10 cellular contexts compared by ENCODE assay signal in genomic region chr3:4988815-4989648, GRCh38. TPM values are rescaled to one million over a fixed set of nuclear protein-coding genes. Genes with fewer than 3 reads are reported as not detected.
DNase-seq lines count a peak whose midpoint lies in the region; ATAC-seq, FAIRE-seq and TF ChIP-seq lines count a peak whose summit lies in the region.
"Had no signal": no experiment of that assay in that cellular context is flagged by ENCODE, and none has a peak within 500 bp of the region (broad histone marks: within the 10 kb centered on the region; RNA-seq: fewer than 3 reads in every experiment).

No MANE protein-coding gene starts in this region.

- CTCF ChIA-PET in HepG2 (lab: Yijun Ruan, JAX; ENCODE audit: low intra/inter-chr PET ratio, low total read pairs): no interaction called here

- H3K36me3 ChIP-seq in HepG2 (replicated peaks in 1 of 2; ENCODE audit: control insufficient read depth in 1 of 2, insufficient read depth in 2 of 2, low read length in 2 of 2): peaks cover 0 to 5% of the 10 kb centered on the region in 2 experiments; a peak in 3 of 5 replicates
- peaks cover 0 to 2% (median 0%) of the 10 kb centered on the region in 4 donors for H3K36me3 ChIP-seq in right lobe of liver
- H3K36me3 ChIP-seq in muscle layer of duodenum (ENCODE audit: control insufficient read depth in 1 of 2, insufficient read depth in 2 of 2, low read length in 2 of 2): peaks cover 6% of the 10 kb centered on the region in 2 donors
- H3K36me3 ChIP-seq in aorta (ENCODE audit: control insufficient read depth in 1 of 2, insufficient read depth in 2 of 2, low read length in 1 of 2): no peaks in the 10 kb centered on the region

- TF ChIP-seq RAD21 in HepG2 (CRISPR knock-in tag; IDR thresholded peaks at IDR 0.05): no peak

- POLR2A ChIA-PET in HepG2 (lab: Yijun Ruan, JAX): interaction anchor here (1.4 kb wide), 1 partner anchor 34 kb away, joined by 3 read pairs; no protein-coding TSS in a partner anchor

- no peak for FAIRE-seq in HepG2 (lab: Jason Lieb, UNC)
- FAIRE-seq: frontal cortex, GM19239 had no signal

- TF ChIP-seq POLR2A in HepG2 (IDR thresholded peaks at IDR 0.05; ENCODE audit: insufficient read depth in 1 of 2, low read depth in 2 of 2, low read length in 2 of 2) (no peak), right lobe of liver (IDR thresholded peaks at IDR 0.05) (no peak)

- in situ Hi-C loops in HepG2 (cut with HindIII; ENCODE audit: extremely low pct_ligation_motif_present, low pct_unique_long_range_greater_than_20kb): no loop called here

- H3K27ac ChIP-seq in HepG2 (ENCODE audit: extremely low read length, insufficient read depth, low read length): no peak overlapping the region
- H3K27ac ChIP-seq in right lobe of liver: no peak overlapping the region
- H3K27ac ChIP-seq in muscle layer of duodenum (ENCODE audit: low read length): peak overlapping the region; percentile 31
- H3K27ac ChIP-seq in aorta (ENCODE audit: low read depth in 1 of 2, low read length in 2 of 2): peak overlapping the region in 1 of 2 donors; percentile 16

- TF ChIP-seq EP300 in HepG2 (IDR thresholded peaks at IDR 0.05; ENCODE audit: low read depth in 2 of 2, low read length in 2 of 2) (no peak), HepG2 (CRISPR knock-in tag; IDR thresholded peaks at IDR 0.05; ENCODE audit: borderline replicate concordance) (no peak)

- H4K20me1 ChIP-seq in HepG2 (ENCODE audit: insufficient read depth, low read length): peaks cover 5% of the 10 kb centered on the region

- peaks cover 57% of the 10 kb centered on the region for H3K4me1 ChIP-seq in HepG2 (ENCODE audit: insufficient read depth, low read length)
- peaks cover 0 to 26% (median 11%) of the 10 kb centered on the region in 4 donors for H3K4me1 ChIP-seq in right lobe of liver
- peaks cover 16 to 18% of the 10 kb centered on the region in 2 donors for H3K4me1 ChIP-seq in muscle layer of duodenum (ENCODE audit: control insufficient read depth in 1 of 2, insufficient read depth in 2 of 2, low read length in 2 of 2)
- H3K4me1 ChIP-seq in aorta (ENCODE audit: control insufficient read depth in 1 of 2, insufficient read depth in 2 of 2, low read length in 2 of 2): no peaks in the 10 kb centered on the region

- H3K27me3 ChIP-seq in HepG2 (ENCODE audit: control insufficient read depth in 1 of 2, insufficient read depth in 2 of 2, low read length in 2 of 2): no peaks in the 10 kb centered on the region
- H3K27me3 ChIP-seq in right lobe of liver: no peaks in the 10 kb centered on the region
- H3K27me3 ChIP-seq in muscle layer of duodenum (ENCODE audit: low read depth, low read length): no peaks in the 10 kb centered on the region
- no peaks in the 10 kb centered on the region for H3K27me3 ChIP-seq in aorta (ENCODE audit: control insufficient read depth in 1 of 2, insufficient read depth in 2 of 2, low read length in 1 of 2)

- peak overlapping the region; percentile 59 for H3K4me2 ChIP-seq in HepG2 (ENCODE audit: low read depth, low read length)

- WGBS in HepG2 (ENCODE audit: low lambda C conversion rate): 15% methylated on average over 13 of the region's 14 CpGs
- 60% methylated on average over 1 of the region's 14 CpGs for WGBS in right lobe of liver (ENCODE audit: insufficient coverage, low coverage, low lambda C conversion rate, missing lambda C conversion rate)
- 69 to 72% methylated on average over 14 of the region's 14 CpGs for WGBS in aorta, 2 donors

- DNase-seq in HepG2 (ENCODE audit: low spot score) (no peak), right lobe of liver (no peak), choroid plexus epithelial cell (ENCODE audit: low read depth) (peak; percentile 54), aorta (peak; percentile 61 to 67), NCI-H1092 treated with DMSO at 0.1 percent for 48 hours (lab: John Stamatoyannopoulos, UW) (no peak), globus pallidus (ENCODE audit: low spot score) (no peak)

- intact Hi-C loops in HepG2 (cut with micrococcal nuclease; ENCODE audit: unreplicated experiment) (loop anchor here (10.0 kb wide), 1 partner anchor 196 kb away; the partner anchor contains the start of gene EDEM1), right lobe of liver (cut with DNase I) (no loop called here), aorta (cut with DNase I) (no loop called here)

- BruUV-seq in HepG2 (replicated peaks; lab: Mats Ljungman, UMichigan): no TSS peak

- H3K9me3 ChIP-seq in HepG2 (ENCODE audit: low read length): no peaks in the 10 kb centered on the region
- H3K9me3 ChIP-seq in right lobe of liver: no peaks in the 10 kb centered on the region
- no peaks in the 10 kb centered on the region for H3K9me3 ChIP-seq in muscle layer of duodenum (ENCODE audit: control insufficient read depth in 1 of 2, low read length in 2 of 2)
- H3K9me3 ChIP-seq in aorta (ENCODE audit: control insufficient read depth, low read length): no peaks in the 10 kb centered on the region

- peak overlapping the region; percentile 26; the same call in 1 of the 2 replicates for H3K9ac ChIP-seq in HepG2 (ENCODE audit: insufficient read depth, low read depth, low read length)

- peak overlapping the region in 1 of 3 experiments; percentile 29; a peak in 1 of 6 replicates for H3K4me3 ChIP-seq in HepG2 (replicated peaks in 1 of 3; ENCODE audit: insufficient read depth in 1 of 3, low read depth in 2 of 3, low read length in 3 of 3)
- no peak overlapping the region for H3K4me3 ChIP-seq in right lobe of liver
- no peak overlapping the region for H3K4me3 ChIP-seq in choroid plexus epithelial cell (ENCODE audit: low read depth, low read length)
- no peak overlapping the region for H3K4me3 ChIP-seq in muscle layer of duodenum (ENCODE audit: low read depth in 1 of 2, low read length in 2 of 2)
- H3K4me3 ChIP-seq in aorta (ENCODE audit: low read length in 2 of 2): no peak overlapping the region

- H2AFZ ChIP-seq in HepG2 (ENCODE audit: low read length): peak overlapping the region; percentile 33

- ATAC-seq in HepG2 (no peak), right lobe of liver (no peak), aorta (ENCODE audit: low FRiP score) (no peak), GM18907 (IDR thresholded peaks at IDR 0.05; ENCODE audit: unreplicated experiment) (no peak)

- TF ChIP-seq CTCF in HepG2 (CRISPR knock-in tag; IDR thresholded peaks at IDR 0.05) (no peak; the same call in 1 of the 2 replicates), right lobe of liver (IDR thresholded peaks at IDR 0.05) (no peak), choroid plexus epithelial cell (conservative IDR thresholded peaks at IDR 0.05; ENCODE audit: low read depth, low read length) (no peak)

- peaks cover 6% of the 10 kb centered on the region for H3K79me2 ChIP-seq in HepG2 (ENCODE audit: insufficient read depth, low read length)

TF ChIP-seq in HepG2, 621 proteins besides CTCF, POLR2A, EP300 and RAD21 (continues in another document):
- TF ChIP-seq KDM2A (CRISPR knock-in tag; IDR thresholded peaks at IDR 0.05; ENCODE audit: borderline replicate concordance, low read depth) (0 out of 2 replicates have a peak, but pooled peaks have one; percentile 14), ZNF232 (CRISPR knock-in tag; IDR thresholded peaks at IDR 0.05; ENCODE audit: borderline replicate concordance) (peak; percentile 80; the same call in 1 of the 2 replicates), MIXL1 (CRISPR knock-in tag; IDR thresholded peaks at IDR 0.05) (0 out of 2 replicates have a peak, but pooled peaks have one; percentile 21), ZUFSP (CRISPR knock-in tag; IDR thresholded peaks at IDR 0.05; ENCODE audit: borderline replicate concordance) (no peak), NCOR1 (IDR thresholded peaks at IDR 0.05; ENCODE audit: borderline replicate concordance, low read length) (no peak), TMF1 (CRISPR knock-in tag; IDR thresholded peaks at IDR 0.05; ENCODE audit: low read depth) (0 out of 2 replicates have a peak, but pooled peaks have one; percentile 48), PHF21A (CRISPR knock-in tag; IDR thresholded peaks at IDR 0.05) (no peak)

RNA-seq across cellular contexts. Expression of gene BHLHE40, which starts 9.8 kb away (rescaled TPM):
- total RNA-seq in HepG2 (2016; rRNA removed; fragmentation: Illumina TruSeq; extraction: Trizol): 1.8 and 2.6 TPM in 2 replicates
- 0.44 and 0.61 TPM in 2 replicates for total RNA-seq in HepG2 (2016; cell fraction: cytosol; rRNA removed; fragmentation: Illumina TruSeq; extraction: Trizol; ENCODE audit: low read depth)
- total RNA-seq in HepG2 (2016; cell fraction: insoluble cytoplasmic fraction; rRNA removed; fragmentation: Illumina TruSeq; extraction: Trizol): 2.3 and 2.7 TPM in 2 replicates
- total RNA-seq in HepG2 (2016; cell fraction: membrane; rRNA removed; fragmentation: Illumina TruSeq; extraction: Trizol): 1.5 TPM in 2 replicates
- 3.0 and 4.3 TPM in 2 replicates for total RNA-seq in HepG2 (2016; cell fraction: nucleus; rRNA removed; fragmentation: Illumina TruSeq; extraction: Trizol)
- polyA plus RNA-seq in HepG2 (2011; rRNA removed): 51.0 and 60.0 TPM in 2 replicates
- 29.3 and 36.0 TPM in 2 replicates for polyA plus RNA-seq in HepG2 (2011; cell fraction: cytosol; rRNA removed)
- 35.5 and 51.8 TPM in 2 replicates for polyA plus RNA-seq in HepG2 (2011; cell fraction: nucleus; rRNA removed)
- polyA plus RNA-seq in HepG2 (2012): 145 and 159 TPM in 2 replicates
- polyA plus RNA-seq in HepG2 (2016; cell fraction: cytosol; fragmentation: Illumina TruSeq; extraction: Trizol; ENCODE audit: low read depth): 0.21 and 0.42 TPM in 2 replicates
- polyA plus RNA-seq in HepG2 (2016; cell fraction: insoluble cytoplasmic fraction; fragmentation: Illumina TruSeq; extraction: Trizol; ENCODE audit: low read depth): 3.5 and 4.1 TPM in 2 replicates
- 0.93 and 1.1 TPM in 2 replicates for polyA plus RNA-seq in HepG2 (2016; cell fraction: membrane; fragmentation: Illumina TruSeq; extraction: Trizol; ENCODE audit: low read depth)
- 5.9 and 7.0 TPM in 2 replicates for polyA plus RNA-seq in HepG2 (2016; cell fraction: nucleus; fragmentation: Illumina TruSeq; extraction: Trizol; ENCODE audit: insufficient read depth, low read depth)
- 17.6 and 68.5 TPM in 2 replicates for polyA minus RNA-seq in HepG2 (2011; rRNA and poly(A)+ RNA removed; ENCODE audit: low replicate concordance)
- polyA minus RNA-seq in HepG2 (2011; cell fraction: cytosol; rRNA and poly(A)+ RNA removed): 59.1 and 63.2 TPM in 2 replicates
- 23.0 and 31.6 TPM in 2 replicates for polyA minus RNA-seq in HepG2 (2011; cell fraction: nucleus; rRNA and poly(A)+ RNA removed)
- total RNA-seq in right lobe of liver: 100 to 1,000 TPM in 1 of 6 experiments, 10 to 100 TPM in 5; 19.0 to 170 (median 57.7) TPM
- total RNA-seq in aorta: 100 to 1,000 TPM in 1 of 2 donors, 10 to 100 TPM in 1; 90.1 to 181 TPM
- polyA plus RNA-seq in aorta: 10 to 100 TPM; 15.2 to 35.6 TPM

Comparison
In these comparisons a context has a peak if more than half of its experiments do, and no peak if none do; other contexts are left out.
1. DNase-seq: peak in choroid plexus epithelial cell (single experiment) and aorta (2 of 2); none in HepG2 (single experiment), right lobe of liver (0 of 3), NCI-H1092 treated with DMSO at 0.1 percent for 48 hours (single experiment) and globus pallidus (single experiment).